Comparison of ENCODE assay signal across 20 cellular contexts in the genomic region with DNA sequence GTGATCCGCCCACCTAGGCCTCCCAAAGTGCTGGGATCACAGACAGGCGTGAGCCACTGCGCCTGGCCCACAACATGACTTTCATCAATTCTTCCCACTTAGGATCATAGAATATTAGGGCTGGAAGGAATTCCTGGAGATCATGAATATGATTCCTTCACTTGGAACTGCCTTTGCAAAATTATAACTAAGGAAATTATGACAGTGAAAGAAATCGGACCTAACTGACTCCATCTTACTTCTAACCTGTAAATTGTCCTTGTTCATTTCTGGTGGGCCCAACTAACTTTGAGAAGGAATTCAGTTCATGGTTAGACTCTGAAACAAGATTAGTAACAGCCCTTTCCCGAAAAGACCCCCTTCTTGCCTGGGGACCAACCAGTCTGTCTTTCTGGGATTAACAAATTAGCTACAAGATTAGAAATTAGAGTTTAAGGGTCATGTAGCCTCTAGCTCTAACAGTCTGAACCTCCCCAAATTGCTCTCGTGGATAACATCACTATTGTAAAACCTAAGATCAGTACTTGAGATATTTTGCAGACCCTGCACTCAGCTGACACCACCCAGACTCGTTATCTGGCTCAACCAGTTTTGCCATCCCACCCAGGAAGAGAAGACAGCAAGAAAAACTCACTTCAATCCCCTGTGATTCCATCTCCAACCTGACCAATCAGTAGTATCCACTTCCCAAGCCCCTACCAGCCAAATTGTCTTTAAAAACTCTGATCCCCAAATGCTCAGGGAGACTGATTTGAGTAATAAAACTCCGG. TPM values are rescaled to one million over a fixed set of nuclear protein-coding genes. Genes with fewer than 3 reads are reported as not detected.
A peak's percentile ranks its signal among the peaks of the same experiment; 100 is the strongest.
DNase-seq lines count a peak whose midpoint lies in the region; ATAC-seq, FAIRE-seq and TF ChIP-seq lines count a peak whose summit lies in the region.
"Had no signal": no experiment of that assay in that cellular context is flagged by ENCODE, and none has a peak within 500 bp of the region (broad histone marks: within the 10 kb centered on the region; RNA-seq: fewer than 3 reads in every experiment).

No MANE protein-coding gene starts in this region.

- H3K4me2 ChIP-seq in K562 (ENCODE audit: insufficient read depth, low read length) (no peak overlapping the region), neuronal stem cell (ENCODE audit: insufficient read depth, low read length, poor library complexity, severe bottlenecking) (no peak overlapping the region)
- H3K4me2 ChIP-seq: A549; BLaER1 treated with 17β-estradiol and CSF1 and Interleukin-3, amounts not matched to agents 10 nM and 100 nM had no signal

- no peak overlapping the region for H2AK5ac ChIP-seq in neuronal stem cell (ENCODE audit: low read depth, low read length)

- TF ChIP-seq POLR2A in breast epithelium (IDR thresholded peaks at IDR 0.05) = no peak
- no peak for TF ChIP-seq POLR2A in K562 (conservative IDR thresholded peaks at IDR 0.05)

- DNase-seq in MCF 10A (ENCODE audit: unreplicated experiment) (no peak), breast epithelium (ENCODE audit: low spot score in 2 of 2) (no peak), K562 (ENCODE audit: extremely low read depth in 1 of 4, low spot score in 3 of 4) (no peak), mesothelial cell of epicardium (ENCODE audit: low spot score in 2 of 2, unreplicated experiment in 2 of 2) (no peak), neuronal stem cell (ENCODE audit: low spot score) (no peak), DMS153 (lab: John Stamatoyannopoulos, UW) (no peak)
- DNase-seq: CD8-positive, alpha-beta memory T cell; NCI-H1105 treated with DMSO at 0.1 percent for 48 hours; NCI-H1694; NCI-H2081 treated with DMSO at 0.1 percent for 48 hours; NCI-H510A; NCI-H748 treated with DMSO at 0.1 percent for 48 hours; NK-92 treated with Interleukin-12 subunit alpha and Interleukin-12 subunit beta, amount 100 ng/mL, for 24 hours had no signal

- H3K27ac Mint-ChIP-seq in MCF 10A (ENCODE audit: low read depth, unreplicated experiment) (peak overlapping the region; percentile 87), mesothelial cell of epicardium (peak overlapping the region; percentile 67)

- H3K4me1 Mint-ChIP-seq in MCF 10A (ENCODE audit: insufficient read depth, unreplicated experiment) = peaks cover 11% of the 10 kb centered on the region
- peaks cover 17% of the 10 kb centered on the region for H3K4me1 Mint-ChIP-seq in mesothelial cell of epicardium

- H3K9me3 Mint-ChIP-seq in MCF 10A (ENCODE audit: unreplicated experiment) = no peaks in the 10 kb centered on the region
- no peaks in the 10 kb centered on the region for H3K9me3 Mint-ChIP-seq in mesothelial cell of epicardium
- H3K9me3 Mint-ChIP-seq: CD8-positive, alpha-beta memory T cell had no signal

- no peak for FAIRE-seq in K562 (lab: Jason Lieb, UNC)
- FAIRE-seq: A549, RCC 7860 had no signal

- ATAC-seq in K562 (no peak), HG02970 (IDR thresholded peaks at IDR 0.05; ENCODE audit: low FRiP score, unreplicated experiment) (no peak), HG03457 (IDR thresholded peaks at IDR 0.05; ENCODE audit: unreplicated experiment) (no peak)
- ATAC-seq: A549, Right ventricle myocardium inferior had no signal

- H3K27me3 ChIP-seq in breast epithelium = no peaks in the 10 kb centered on the region
- no peaks in the 10 kb centered on the region for H3K27me3 ChIP-seq in K562 (ENCODE audit: control insufficient read depth in 2 of 2, insufficient read depth in 2 of 2, low read length in 2 of 2)
- no peaks in the 10 kb centered on the region for H3K27me3 ChIP-seq in neuronal stem cell (ENCODE audit: control insufficient read depth in 3 of 3, insufficient read depth in 3 of 3, low read depth in 1 of 3, low read length in 3 of 3)
- H3K27me3 ChIP-seq: BLaER1 treated with 17β-estradiol and CSF1 and Interleukin-3, amounts not matched to agents 10 nM and 100 nM had no signal

- H2BK5ac ChIP-seq in neuronal stem cell (ENCODE audit: low read length) = no peak overlapping the region

- no peak overlapping the region for H3K4ac ChIP-seq in neuronal stem cell (ENCODE audit: low read length)

- peaks cover 36% of the 10 kb centered on the region for H3K36me3 Mint-ChIP-seq in MCF 10A (ENCODE audit: insufficient read depth, unreplicated experiment)
- H3K36me3 Mint-ChIP-seq in mesothelial cell of epicardium = peaks cover 9% of the 10 kb centered on the region

- no peak overlapping the region for H3K27ac ChIP-seq in breast epithelium
- no peak overlapping the region for H3K27ac ChIP-seq in K562 (ENCODE audit: extremely low read depth, low read depth, low read length)
- no peak overlapping the region for H3K27ac ChIP-seq in neuronal stem cell (replicated peaks; ENCODE audit: low read length)
- H3K27ac ChIP-seq: A549; BLaER1 treated with 17β-estradiol and CSF1 and Interleukin-3, amounts not matched to agents 10 nM and 100 nM had no signal

- H3K4me3 Mint-ChIP-seq in MCF 10A (ENCODE audit: unreplicated experiment) (no peak overlapping the region), mesothelial cell of epicardium (peak overlapping the region; percentile 5)
- H3K4me3 Mint-ChIP-seq: CD8-positive, alpha-beta memory T cell had no signal

- no peaks in the 10 kb centered on the region for H4K20me1 ChIP-seq in K562 (replicated peaks; ENCODE audit: control insufficient read depth, insufficient read depth, low read length)

- H3K14ac ChIP-seq in neuronal stem cell (ENCODE audit: low read length) = no peak overlapping the region

- H3K4me3 ChIP-seq in breast epithelium = no peak overlapping the region
- no peak overlapping the region for H3K4me3 ChIP-seq in K562
- H3K4me3 ChIP-seq in neuronal stem cell (ENCODE audit: low read length in 2 of 2) = no peak overlapping the region
- H3K4me3 ChIP-seq: A549; BLaER1 treated with 17β-estradiol and CSF1 and Interleukin-3, amounts not matched to agents 10 nM and 100 nM; HAP-1 had no signal

- in situ Hi-C loops in K562 (cut with MboI) = no loop called here

- H3K36me3 ChIP-seq in breast epithelium (no peaks in the 10 kb centered on the region), K562 (ENCODE audit: control insufficient read depth, insufficient read depth, low read length) (peaks cover 51% of the 10 kb centered on the region; the same call in 2 of the 3 replicates), neuronal stem cell (replicated peaks in 1 of 2; ENCODE audit: control insufficient read depth in 2 of 2, insufficient read depth in 2 of 2, low read length in 2 of 2) (peaks cover 0 to 64% of the 10 kb centered on the region in 2 donors)

- TF ChIP-seq EP300 in K562 (IDR thresholded peaks at IDR 0.05; ENCODE audit: low read length) = no peak

- H3K4me1 ChIP-seq in breast epithelium (no peaks in the 10 kb centered on the region), K562 (replicated peaks in 1 of 2; ENCODE audit: control insufficient read depth in 2 of 2, insufficient read depth in 2 of 2, low read length in 2 of 2) (peaks cover 2 to 7% of the 10 kb centered on the region in 2 experiments; a peak in 2 of 5 replicates), neuronal stem cell (ENCODE audit: control insufficient read depth in 2 of 2, insufficient read depth in 1 of 2, low read depth in 1 of 2, low read length in 2 of 2) (peaks cover 2 to 7% of the 10 kb centered on the region in 2 donors)
- H3K4me1 ChIP-seq: BLaER1 treated with 17β-estradiol and CSF1 and Interleukin-3, amounts not matched to agents 10 nM and 100 nM had no signal

- H3K79me2 ChIP-seq in K562 (ENCODE audit: control insufficient read depth, insufficient read depth, low read length) = peaks cover 34% of the 10 kb centered on the region; the same call in 2 of the 3 replicates

- TF ChIP-seq CTCF in MCF 10A (IDR thresholded peaks at IDR 0.05; ENCODE audit: unreplicated experiment) (no peak), breast epithelium (IDR thresholded peaks at IDR 0.05) (no peak), K562 (IDR thresholded peaks at IDR 0.05 in 2 of 3, conservative IDR thresholded peaks at IDR 0.05 in 1 of 3; ENCODE audit: insufficient read depth in 2 of 3, low read depth in 1 of 3, low read length in 3 of 3) (no peak), mesothelial cell of epicardium (IDR thresholded peaks at IDR 0.05; ENCODE audit: unreplicated experiment) (no peak)

- BruUV-seq in MCF 10A (replicated peaks; lab: Mats Ljungman, UMichigan) (no TSS peak), K562 (replicated peaks; lab: Mats Ljungman, UMichigan) (no TSS peak)

- H3K9me1 ChIP-seq in K562 (ENCODE audit: control insufficient read depth, insufficient read depth, low read length) = no peaks in the 10 kb centered on the region

- CTCF ChIA-PET in MCF 10A (lab: Yijun Ruan, JAX) = interaction anchor here (0.5 to 0.6 kb wide), 3 partner anchors 13 to 533 kb away, joined by 3 to 4 read pairs (median 3); no protein-coding TSS in a partner anchor
- CTCF ChIA-PET in K562 (lab: Yijun Ruan, JAX; ENCODE audit: low intra/inter-chr PET ratio) = no interaction called here

- H3K9ac ChIP-seq in K562 (ENCODE audit: insufficient read depth in 1 of 2, low read depth in 2 of 2, low read length in 2 of 2) (no peak overlapping the region), neuronal stem cell (ENCODE audit: low read depth, low read length, poor library complexity) (no peak overlapping the region)
- H3K9ac ChIP-seq: BLaER1 treated with 17β-estradiol and CSF1 and Interleukin-3, amounts not matched to agents 10 nM and 100 nM had no signal

- no peak overlapping the region for H2BK15ac ChIP-seq in neuronal stem cell (ENCODE audit: low read length)

- H3K27me3 Mint-ChIP-seq in MCF 10A (ENCODE audit: insufficient read depth, unreplicated experiment) = no peaks in the 10 kb centered on the region
- no peaks in the 10 kb centered on the region for H3K27me3 Mint-ChIP-seq in mesothelial cell of epicardium (ENCODE audit: low read depth)
- H3K27me3 Mint-ChIP-seq: CD8-positive, alpha-beta memory T cell had no signal

- H2BK12ac ChIP-seq in neuronal stem cell (ENCODE audit: low read length) = no peak overlapping the region

- no peak overlapping the region for H3K23ac ChIP-seq in neuronal stem cell (ENCODE audit: low read depth, low read length, poor library complexity)

- POLR2A ChIA-PET in MCF 10A (lab: Yijun Ruan, JAX) = interaction anchor here (0.6 to 1.6 kb wide), 4 partner anchors 8 to 101 kb away, joined by 3 to 5 read pairs (median 4); no protein-coding TSS in a partner anchor
- POLR2A ChIA-PET in K562 (lab: Yijun Ruan, JAX) = interaction anchor here (0.6 to 1.5 kb wide), 4 partner anchors 10 to 96 kb away, joined by 3 to 4 read pairs (median 3); no protein-coding TSS in a partner anchor

- WGBS in K562 (ENCODE audit: insufficient coverage, low coverage, missing lambda C conversion rate) = 67% methylated on average over 8 of the region's 8 CpGs
- WGBS in neuronal stem cell (ENCODE audit: extremely low coverage in 2 of 2, insufficient read length in 2 of 2, insufficient replicate concordance in 1 of 2), 2 donors = no CpG with 5 or more reads among the region's 8 CpGs

- no peaks in the 10 kb centered on the region for H3K9me3 ChIP-seq in breast epithelium
- H3K9me3 ChIP-seq in K562 (replicated peaks; ENCODE audit: control insufficient read depth, insufficient read depth, low read depth, low read length) = no peaks in the 10 kb centered on the region
- no peaks in the 10 kb centered on the region for H3K9me3 ChIP-seq in neuronal stem cell (replicated peaks in 1 of 2; ENCODE audit: control insufficient read depth in 2 of 2, insufficient read depth in 1 of 2, low read depth in 1 of 2, low read length in 2 of 2)
- H3K9me3 ChIP-seq: A549; BLaER1 treated with 17β-estradiol and CSF1 and Interleukin-3, amounts not matched to agents 10 nM and 100 nM; HAP-1 had no signal

- no peaks in the 10 kb centered on the region for H3K79me1 ChIP-seq in neuronal stem cell (ENCODE audit: low read depth, low read length)

- H2AFZ ChIP-seq in K562 (ENCODE audit: low read depth, low read length) = no peak overlapping the region
- H2AFZ ChIP-seq in neuronal stem cell (ENCODE audit: low read length) = no peak overlapping the region

- no peak overlapping the region for H4K91ac ChIP-seq in neuronal stem cell (ENCODE audit: low read depth, low read length, poor library complexity)

- intact Hi-C loops in MCF 10A (cut with micrococcal nuclease) = no loop called here
- intact Hi-C loops in breast epithelium (cut with DNase I; ENCODE audit: low total_unique reads) = no loop called here
- intact Hi-C loops in K562 (cut with micrococcal nuclease) = no loop called here

- H2BK120ac ChIP-seq in neuronal stem cell (ENCODE audit: low read depth, low read length) = no peak overlapping the region

- TF ChIP-seq RAD21 in K562 (CRISPR knock-in tag; conservative IDR thresholded peaks at IDR 0.05 in 1 of 2, IDR thresholded peaks at IDR 0.05 in 1 of 2) = no peak

- no peak overlapping the region for H3K18ac ChIP-seq in neuronal stem cell (ENCODE audit: low read length)

- H4K8ac ChIP-seq in neuronal stem cell (ENCODE audit: low read depth, low read length) = no peak overlapping the region

RNA-seq across cellular contexts. Expression of gene ZBTB8OS, which starts 14.7 kb away (rescaled TPM):
- total RNA-seq in MCF 10A (2022) (66.2 and 81.1 TPM in 2 replicates), breast epithelium (10 to 100 TPM; 19.5 to 32.1 (median 31.1) TPM), K562 (2014; rRNA removed) (57.8 and 59.0 TPM in 2 replicates), K562 (2014; rRNA removed; fragmentation: Illumina TruSeq; extraction: Trizol) (110 and 130 TPM in 2 replicates), K562 (2015; rRNA removed; fragmentation: Illumina TruSeq; extraction: Trizol) (104 and 107 TPM in 2 replicates), K562 (2021) (54.8 and 65.0 TPM in 2 replicates), mesothelial cell of epicardium (37.8 to 41.3 TPM (median 39.3 TPM) in 3 replicates)
- 58.9 and 105 TPM in 2 replicates for total RNA-seq in K562 (2011; cell fraction: chromatin; rRNA removed; ENCODE audit: low replicate concordance)
- 34.9 and 36.2 TPM in 2 replicates for total RNA-seq in K562 (2011; cell fraction: nucleolus; rRNA removed)
- 58.9 and 112 TPM in 2 replicates for total RNA-seq in K562 (2011; cell fraction: nucleoplasm; rRNA removed)
- polyA plus RNA-seq in K562 (2011; rRNA removed) (86.5 and 114 TPM in 2 replicates), K562 (2014; fragmentation: Illumina TruSeq; extraction: Trizol) (104 TPM in 2 replicates), K562 (2014; fragmentation: Nextera tagmentation; extraction: Ambion mirVana) (100 to 1,000 TPM; 188 to 230 TPM), K562 (2014; rRNA removed) (104 and 133 TPM in 2 replicates)
- 29.5 and 65.1 TPM in 2 replicates for polyA plus RNA-seq in K562 (2011; cell fraction: cytosol; rRNA removed)
- polyA plus RNA-seq in K562 (2011; cell fraction: nucleus; rRNA removed) = 23.2 and 42.5 TPM in 2 replicates
- 63.5 and 115 TPM in 2 replicates for polyA plus RNA-seq in K562 (2012)
- polyA minus RNA-seq in K562 (2011; rRNA and poly(A)+ RNA removed) = 77.0 and 79.3 TPM in 2 replicates
- polyA minus RNA-seq in K562 (2011; cell fraction: cytosol; rRNA and poly(A)+ RNA removed) = 10.2 and 15.9 TPM in 2 replicates
- polyA minus RNA-seq in K562 (2011; cell fraction: nucleus; rRNA and poly(A)+ RNA removed) = 8.2 and 15.6 TPM in 2 replicates
- polyA plus RNA-seq in neuronal stem cell (2013, experiment 1 of 2) = 43.1 TPM
- 44.1 TPM for polyA plus RNA-seq in neuronal stem cell (2013, experiment 2 of 2)

RNA-seq across cellular contexts. Expression of gene RBBP4, which starts 15.3 kb away (rescaled TPM):
- 165 and 179 TPM in 2 replicates for total RNA-seq in MCF 10A (2022)
- 100 to 1,000 TPM; 111 to 161 (median 121) TPM for total RNA-seq in breast epithelium
- 328 and 440 TPM in 2 replicates for total RNA-seq in K562 (2011; cell fraction: chromatin; rRNA removed; ENCODE audit: low replicate concordance)
- 128 and 154 TPM in 2 replicates for total RNA-seq in K562 (2011; cell fraction: nucleolus; rRNA removed)
- 199 and 220 TPM in 2 replicates for total RNA-seq in K562 (2011; cell fraction: nucleoplasm; rRNA removed)
- 185 and 228 TPM in 2 replicates for total RNA-seq in K562 (2014; rRNA removed)
- 321 and 363 TPM in 2 replicates for total RNA-seq in K562 (2014; rRNA removed; fragmentation: Illumina TruSeq; extraction: Trizol)
- total RNA-seq in K562 (2015; rRNA removed; fragmentation: Illumina TruSeq; extraction: Trizol) = 245 and 259 TPM in 2 replicates
- 387 and 409 TPM in 2 replicates for total RNA-seq in K562 (2021)
- polyA plus RNA-seq in K562 (2011; rRNA removed) = 193 and 262 TPM in 2 replicates
- polyA plus RNA-seq in K562 (2011; cell fraction: cytosol; rRNA removed) = 92.5 and 178 TPM in 2 replicates
- 133 and 195 TPM in 2 replicates for polyA plus RNA-seq in K562 (2011; cell fraction: nucleus; rRNA removed)
- 259 and 329 TPM in 2 replicates for polyA plus RNA-seq in K562 (2012)
- polyA plus RNA-seq in K562 (2014; fragmentation: Illumina TruSeq; extraction: Trizol) = 293 and 326 TPM in 2 replicates
- 100 to 1,000 TPM; 248 to 285 TPM for polyA plus RNA-seq in K562 (2014; fragmentation: Nextera tagmentation; extraction: Ambion mirVana)
- 247 and 254 TPM in 2 replicates for polyA plus RNA-seq in K562 (2014; rRNA removed)
- polyA minus RNA-seq in K562 (2011; rRNA and poly(A)+ RNA removed) = 391 and 487 TPM in 2 replicates
- 178 and 220 TPM in 2 replicates for polyA minus RNA-seq in K562 (2011; cell fraction: cytosol; rRNA and poly(A)+ RNA removed)
- polyA minus RNA-seq in K562 (2011; cell fraction: nucleus; rRNA and poly(A)+ RNA removed) = 63.1 and 166 TPM in 2 replicates
- total RNA-seq in mesothelial cell of epicardium = 387 to 395 TPM (median 388 TPM) in 3 replicates
- polyA plus RNA-seq in neuronal stem cell (2013, experiment 1 of 2) = 209 TPM
- 210 TPM for polyA plus RNA-seq in neuronal stem cell (2013, experiment 2 of 2)
